ENCODE assay signal across 16 cellular contexts in the genomic region with DNA sequence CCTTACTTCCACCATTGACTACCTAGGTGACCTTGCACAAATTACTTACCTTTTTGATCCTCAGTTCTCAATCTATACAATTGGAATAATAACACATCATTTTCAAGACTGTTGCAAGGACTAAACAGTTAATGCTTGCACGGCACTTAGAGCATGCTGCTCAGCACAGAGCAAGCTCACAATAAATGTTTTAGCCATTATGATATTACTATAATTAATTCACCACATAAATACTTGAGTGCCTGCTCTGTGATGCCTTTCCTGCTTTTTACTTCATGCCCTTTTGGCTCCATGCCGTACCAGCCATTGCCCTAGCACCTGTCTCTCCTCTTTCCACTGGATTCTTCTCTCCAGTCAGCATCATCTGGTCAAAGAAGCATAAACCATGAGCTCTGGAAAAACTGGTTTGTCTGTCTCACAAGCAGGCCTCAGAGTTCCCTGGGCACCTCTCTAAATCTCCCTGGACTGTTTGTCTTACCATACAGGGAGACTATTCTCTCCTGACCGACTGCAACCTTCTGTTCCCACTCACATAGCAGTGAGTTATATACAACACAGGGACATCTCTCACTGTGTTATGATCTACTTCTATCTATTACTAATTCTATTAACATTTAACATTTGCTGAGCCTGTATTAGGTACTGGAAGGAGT.
"Had no signal": no experiment of that assay in that cellular context is flagged by ENCODE, and none has a peak within 500 bp of the region (broad histone marks: within the 10 kb centered on the region; RNA-seq: fewer than 3 reads in every experiment).

No MANE protein-coding gene starts in this region.

- H3K4me3 ChIP-seq: ascending aorta, breast epithelium had no signal

- H3K36me3 Mint-ChIP-seq: natural killer cell; stimulated activated memory B cell treated with anti-CD40 and anti-IgM and Interleukin-4, amounts not matched to agents 10 μg/mL and 1 μg/mL and 100 μg/mL, for 72 hours had no signal

- H3K27me3 Mint-ChIP-seq: activated CD4-positive, alpha-beta T cell treated with anti-CD3 and anti-CD28 coated beads, Interleukin-2, amount 10 ng/mL, durations not matched to agents 7 days and 5 days; activated naive CD8-positive, alpha-beta T cell treated with anti-CD3 and anti-CD28 coated beads, Interleukin-2, amount 50 U/mL, for 24 hours; activated T-helper 17 cell treated with anti-CD3 and anti-CD28 coated beads, Interleukin-2, amount 50 U/mL, for 72 hours; stimulated activated memory B cell treated with anti-CD40 and anti-IgM and Interleukin-4, amounts not matched to agents 10 μg/mL and 1 μg/mL and 100 μg/mL, for 72 hours had no signal

- H3K4me3 Mint-ChIP-seq: activated CD4-positive, alpha-beta T cell treated with anti-CD3 and anti-CD28 coated beads, Interleukin-2, amount 10 ng/mL, durations not matched to agents 7 days and 5 days; activated naive CD8-positive, alpha-beta T cell treated with anti-CD3 and anti-CD28 coated beads, Interleukin-2, amount 50 U/mL, for 24 hours; activated T-helper 17 cell treated with anti-CD3 and anti-CD28 coated beads, Interleukin-2, amount 50 U/mL, for 72 hours; effector memory CD8-positive, alpha-beta T cell; natural killer cell; stimulated activated memory B cell treated with anti-CD40 and anti-IgM and Interleukin-4, amounts not matched to agents 10 μg/mL and 1 μg/mL and 100 μg/mL, for 72 hours; T-helper 2 cell treated with Interferon-gamma antibody and Interleukin-4, amounts not matched to agents 5 μg/mL and 100 μg/mL, for 36 hours had no signal

- H3K27me3 ChIP-seq: ascending aorta, breast epithelium had no signal

- DNase-seq: activated CD4-positive, alpha-beta T cell treated with anti-CD3 and anti-CD28 coated beads, Interleukin-2, amount 10 ng/mL, durations not matched to agents 7 days and 5 days; activated CD4-positive, CD25-positive, alpha-beta regulatory T cell; activated naive CD4-positive, alpha-beta T cell treated with Interleukin-2 at 50 U/mL for 16 hours; activated naive CD8-positive, alpha-beta T cell treated with anti-CD3 and anti-CD28 coated beads, Interleukin-2, amount 50 U/mL, for 24 hours; activated T-cell treated with anti-CD3 and anti-CD28 coated beads for 4 hours; dermis blood vessel endothelial cell; effector memory CD8-positive, alpha-beta T cell; head of caudate nucleus; mammary epithelial cell; natural killer cell; stimulated activated CD4-positive, alpha-beta T cell treated with anti-CD3 and anti-CD28 coated beads, Interleukin-2, amount 100 ng/mL, for 48 hours had no signal

- ATAC-seq: activated naive CD8-positive, alpha-beta T cell treated with anti-CD3 and anti-CD28 coated beads, Interleukin-2, amount 50 U/mL, for 24 hours; activated T-helper 17 cell treated with anti-CD3 and anti-CD28 coated beads, Interleukin-2, amount 50 U/mL, for 72 hours; effector memory CD8-positive, alpha-beta T cell; natural killer cell; stimulated activated memory B cell treated with anti-CD40 and anti-IgM and Interleukin-4, amounts not matched to agents 10 μg/mL and 1 μg/mL and 100 μg/mL, for 72 hours had no signal

- H3K9me3 Mint-ChIP-seq: activated CD4-positive, alpha-beta T cell treated with anti-CD3 and anti-CD28 coated beads, Interleukin-2, amount 10 ng/mL, durations not matched to agents 7 days and 5 days; activated naive CD8-positive, alpha-beta T cell treated with anti-CD3 and anti-CD28 coated beads, Interleukin-2, amount 50 U/mL, for 24 hours; activated T-helper 17 cell treated with anti-CD3 and anti-CD28 coated beads, Interleukin-2, amount 50 U/mL, for 72 hours; effector memory CD8-positive, alpha-beta T cell; natural killer cell; stimulated activated memory B cell treated with anti-CD40 and anti-IgM and Interleukin-4, amounts not matched to agents 10 μg/mL and 1 μg/mL and 100 μg/mL, for 72 hours; T-helper 2 cell treated with Interferon-gamma antibody and Interleukin-4, amounts not matched to agents 5 μg/mL and 100 μg/mL, for 36 hours had no signal

- H3K4me1 ChIP-seq: ascending aorta, breast epithelium had no signal

- H3K9me3 ChIP-seq: ascending aorta, breast epithelium had no signal

- H3K36me3 ChIP-seq: ascending aorta, breast epithelium had no signal

- H3K27ac Mint-ChIP-seq: activated CD4-positive, alpha-beta T cell treated with anti-CD3 and anti-CD28 coated beads, Interleukin-2, amount 10 ng/mL, durations not matched to agents 7 days and 5 days; activated naive CD8-positive, alpha-beta T cell treated with anti-CD3 and anti-CD28 coated beads, Interleukin-2, amount 50 U/mL, for 24 hours; activated T-helper 17 cell treated with anti-CD3 and anti-CD28 coated beads, Interleukin-2, amount 50 U/mL, for 72 hours; effector memory CD8-positive, alpha-beta T cell; natural killer cell; stimulated activated memory B cell treated with anti-CD40 and anti-IgM and Interleukin-4, amounts not matched to agents 10 μg/mL and 1 μg/mL and 100 μg/mL, for 72 hours; T-helper 2 cell treated with Interferon-gamma antibody and Interleukin-4, amounts not matched to agents 5 μg/mL and 100 μg/mL, for 36 hours had no signal

- H3K27ac ChIP-seq: ascending aorta, breast epithelium had no signal

- H3K4me1 Mint-ChIP-seq: activated CD4-positive, alpha-beta T cell treated with anti-CD3 and anti-CD28 coated beads, Interleukin-2, amount 10 ng/mL, durations not matched to agents 7 days and 5 days; activated naive CD8-positive, alpha-beta T cell treated with anti-CD3 and anti-CD28 coated beads, Interleukin-2, amount 50 U/mL, for 24 hours; activated T-helper 17 cell treated with anti-CD3 and anti-CD28 coated beads, Interleukin-2, amount 50 U/mL, for 72 hours; natural killer cell; stimulated activated memory B cell treated with anti-CD40 and anti-IgM and Interleukin-4, amounts not matched to agents 10 μg/mL and 1 μg/mL and 100 μg/mL, for 72 hours had no signal
